14 cellular contexts compared by ENCODE assay signal in the genomic region with DNA sequence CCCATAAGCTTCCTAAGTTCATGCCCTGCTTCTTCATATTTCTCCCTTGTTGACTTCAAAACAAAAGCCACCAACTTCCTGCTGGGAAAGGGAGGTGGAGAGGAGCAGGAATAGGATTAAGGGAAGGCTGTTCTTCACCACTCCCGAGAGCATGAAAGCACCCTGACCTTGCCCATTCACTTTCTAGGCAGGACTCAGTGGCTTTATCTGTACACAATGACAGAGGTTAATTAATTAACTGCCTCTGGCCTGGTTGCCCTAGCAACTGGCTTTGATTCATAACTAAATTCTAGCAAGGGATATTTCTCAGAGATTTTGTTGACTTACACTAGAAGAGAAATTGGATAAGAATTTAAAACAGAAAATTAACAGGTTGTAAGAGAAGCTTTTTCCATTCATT.
DNase-seq lines count a peak whose midpoint lies in the region; ATAC-seq and TF ChIP-seq lines count a peak whose summit lies in the region.
"Had no signal": no experiment of that assay in that cellular context is flagged by ENCODE, and none has a peak within 500 bp of the region (broad histone marks: within the 10 kb centered on the region; RNA-seq: fewer than 3 reads in every experiment).

No MANE protein-coding gene starts in this region.

- H3K27ac Mint-ChIP-seq in endodermal cell (no peak overlapping the region), neural crest cell (ENCODE audit: unreplicated experiment) (peak overlapping the region; percentile 95)
- H3K27ac Mint-ChIP-seq: H9 had no signal

- H3K36me3 ChIP-seq in endodermal cell (ENCODE audit: control insufficient read depth, insufficient read depth, low read length) (no peaks in the 10 kb centered on the region), gastroesophageal sphincter (no peaks in the 10 kb centered on the region)
- H3K36me3 ChIP-seq: BLaER1 had no signal

- ATAC-seq in HG02885 (IDR thresholded peaks at IDR 0.05; ENCODE audit: poor library complexity, unreplicated experiment), result no peak
- no peak for ATAC-seq in gastroesophageal sphincter
- no peak for ATAC-seq in GM21717 (IDR thresholded peaks at IDR 0.05; ENCODE audit: unreplicated experiment)
- ATAC-seq: GM12878, K562 had no signal

- H3K4me3 ChIP-seq in endodermal cell (ENCODE audit: low read length) (no peak overlapping the region), gastroesophageal sphincter (no peak overlapping the region)
- H3K4me3 ChIP-seq: BLaER1, GM12878, K562 had no signal

- H3K4me1 Mint-ChIP-seq in endodermal cell, result peaks cover 25% of the 10 kb centered on the region
- peaks cover 31% of the 10 kb centered on the region for H3K4me1 Mint-ChIP-seq in neural crest cell

- no peak for TF ChIP-seq POLR2A in gastroesophageal sphincter (IDR thresholded peaks at IDR 0.05)

- no peaks in the 10 kb centered on the region for H3K36me3 Mint-ChIP-seq in endodermal cell (ENCODE audit: low read depth)
- no peaks in the 10 kb centered on the region for H3K36me3 Mint-ChIP-seq in neural crest cell (ENCODE audit: low read depth)

- TF ChIP-seq CTCF in endodermal cell (conservative IDR thresholded peaks at IDR 0.05) (no peak), neural crest cell (conservative IDR thresholded peaks at IDR 0.05) (no peak), gastroesophageal sphincter (IDR thresholded peaks at IDR 0.05) (no peak)

- no peaks in the 10 kb centered on the region for H3K27me3 ChIP-seq in endodermal cell (ENCODE audit: control insufficient read depth, insufficient read depth, low read length, poor library complexity, severe bottlenecking)
- no peaks in the 10 kb centered on the region for H3K27me3 ChIP-seq in gastroesophageal sphincter
- H3K27me3 ChIP-seq: BLaER1 had no signal

- no peak overlapping the region for H3K9ac ChIP-seq in endodermal cell (ENCODE audit: extremely low read depth, low read length, poor library complexity, severe bottlenecking)
- H3K9ac ChIP-seq: BLaER1 had no signal

- no peak for TF ChIP-seq EP300 in gastroesophageal sphincter (IDR thresholded peaks at IDR 0.05)

- WGBS in endodermal cell (ENCODE audit: insufficient coverage in 1 of 2, insufficient read length in 1 of 2), 2 experiments, result 50 to 60% methylated on average over 1 of the region's 1 CpG
- WGBS in gastroesophageal sphincter (ENCODE audit: low coverage in 1 of 2), 2 donors, result 0 to 20% methylated on average over 1 of the region's 1 CpG

- H3K9me3 ChIP-seq in endodermal cell (ENCODE audit: control insufficient read depth, low read length) (no peaks in the 10 kb centered on the region), gastroesophageal sphincter (peaks cover 0 to 6% (median 0%) of the 10 kb centered on the region in 3 donors)
- H3K9me3 ChIP-seq: BLaER1 had no signal

- H3K9me3 Mint-ChIP-seq in endodermal cell (no peaks in the 10 kb centered on the region), neural crest cell (peaks cover 2% of the 10 kb centered on the region)

- peaks cover 7% of the 10 kb centered on the region for H3K4me1 ChIP-seq in endodermal cell (ENCODE audit: control insufficient read depth, insufficient read depth, low read length)
- H3K4me1 ChIP-seq in gastroesophageal sphincter, result peaks cover 0 to 13% (median 0%) of the 10 kb centered on the region in 3 donors

- H3K27ac ChIP-seq in endodermal cell (ENCODE audit: low read depth, low read length) (peak overlapping the region; percentile 3), gastroesophageal sphincter (no peak overlapping the region)
- H3K27ac ChIP-seq: 22Rv1, BLaER1 had no signal

- H3K27me3 Mint-ChIP-seq in endodermal cell (ENCODE audit: insufficient read depth) (peaks cover 3% of the 10 kb centered on the region), neural crest cell (ENCODE audit: low read depth) (no peaks in the 10 kb centered on the region)

- no peak overlapping the region for H3K4me3 Mint-ChIP-seq in endodermal cell
- peak overlapping the region; percentile 28 for H3K4me3 Mint-ChIP-seq in neural crest cell
- H3K4me3 Mint-ChIP-seq: H9 had no signal

- DNase-seq in DMS53 (lab: John Stamatoyannopoulos, UW), result peak; percentile 2
- DNase-seq in DMS53 treated with DMSO at 0.1 percent for 48 hours (lab: John Stamatoyannopoulos, UW; ENCODE audit: unreplicated experiment), result no peak
- no peak for DNase-seq in endodermal cell
- no peak for DNase-seq in neural crest cell (ENCODE audit: low read depth, low spot score)
- DNase-seq: DMS79, GOT3, H9 had no signal
